In the genomic region with DNA sequence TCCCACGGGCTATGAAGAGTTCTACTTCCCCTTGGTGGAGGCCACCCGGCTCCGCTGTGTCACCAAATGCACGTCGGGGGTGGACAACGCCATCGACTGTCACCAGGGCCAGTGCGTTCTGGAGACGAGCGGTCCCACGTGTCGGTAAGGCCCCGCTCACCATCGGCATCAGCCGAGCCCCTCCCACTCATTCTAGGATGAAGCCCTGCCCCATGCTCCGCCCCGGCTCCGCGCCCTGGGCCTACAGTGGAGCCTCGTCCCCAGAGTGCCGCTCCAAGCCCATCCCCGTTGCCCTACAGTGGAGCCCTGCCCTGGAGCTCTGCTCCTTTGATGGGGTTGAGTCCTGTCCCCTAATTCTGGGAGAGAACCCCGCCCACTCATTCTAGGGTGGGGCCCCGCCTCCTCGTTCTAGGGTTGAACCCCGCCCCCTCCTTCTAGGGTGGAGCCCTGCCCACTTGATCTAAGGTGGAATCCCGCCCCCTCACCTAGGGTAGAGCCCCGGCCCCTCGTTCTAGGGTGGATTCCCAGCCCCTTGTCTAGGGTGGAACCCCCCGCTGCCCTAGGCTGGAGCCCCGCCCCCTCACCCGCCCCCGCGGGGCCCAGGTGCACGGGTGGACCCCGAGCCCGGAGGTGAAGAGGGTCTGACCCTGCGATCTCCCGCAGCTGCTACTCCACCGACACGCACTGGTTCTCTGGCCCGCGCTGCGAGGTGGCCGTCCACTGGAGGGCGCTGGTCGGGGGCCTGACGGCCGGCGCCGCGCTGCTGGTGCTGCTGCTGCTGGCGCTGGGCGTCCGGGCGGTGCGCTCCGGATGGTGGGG, we compare ENCODE assay signal across 8 cellular contexts. TPM values are rescaled to one million over a fixed set of nuclear protein-coding genes. Genes with fewer than 3 reads are reported as not detected.
A peak's percentile ranks its signal among the peaks of the same experiment; 100 is the strongest.
DNase-seq lines count a peak whose midpoint lies in the region; ATAC-seq and TF ChIP-seq lines count a peak whose summit lies in the region.

No MANE protein-coding gene starts in this region.

- H3K4me2 ChIP-seq in OCI-LY3 (ENCODE audit: low read length) = no peak overlapping the region
- H3K4me2 ChIP-seq in skeletal muscle satellite cell (ENCODE audit: low read length) = peak overlapping the region; percentile 37

- ATAC-seq in GM19397 (IDR thresholded peaks at IDR 0.05; ENCODE audit: unreplicated experiment) = peak; percentile 53

- H3K9me3 ChIP-seq in OCI-LY3 (ENCODE audit: insufficient read depth, low read length) (no peaks in the 10 kb centered on the region), skeletal muscle satellite cell (replicated peaks; ENCODE audit: low read length) (no peaks in the 10 kb centered on the region)

- H3K27me3 ChIP-seq in OCI-LY3 (ENCODE audit: low read depth, low read length) = peaks cover 13% of the 10 kb centered on the region
- H3K27me3 ChIP-seq in skeletal muscle satellite cell (ENCODE audit: control insufficient read depth, insufficient read depth, low read length) = peaks cover 69% of the 10 kb centered on the region

- no peaks in the 10 kb centered on the region for H4K20me1 ChIP-seq in OCI-LY3 (ENCODE audit: insufficient read depth, low read length)

- H3K36me3 ChIP-seq in OCI-LY3 (replicated peaks; ENCODE audit: low read depth, low read length) = no peaks in the 10 kb centered on the region
- H3K36me3 ChIP-seq in skeletal muscle satellite cell (ENCODE audit: insufficient read depth, low read length) = no peaks in the 10 kb centered on the region

- peak; percentile 26 for TF ChIP-seq CTCF in OCI-LY3 (IDR thresholded peaks at IDR 0.05; ENCODE audit: low read depth, low read length)

- no peak overlapping the region for H3K27ac ChIP-seq in OCI-LY3 (ENCODE audit: low read length)

- no peaks in the 10 kb centered on the region for H3K79me2 ChIP-seq in OCI-LY3 (ENCODE audit: low read length)

- H3K4me1 ChIP-seq in OCI-LY3 (ENCODE audit: low read length) (no peaks in the 10 kb centered on the region), skeletal muscle satellite cell (ENCODE audit: control insufficient read depth, insufficient read depth, low read length) (no peaks in the 10 kb centered on the region)

- DNase-seq in activated naive CD4-positive, alpha-beta T cell treated with anti-CD3 and anti-CD28 coated beads, Interleukin-2, amount 50 U/mL, for 16 hours = peak; percentile 75
- peak; percentile 87 for DNase-seq in hepatic stellate cell (ENCODE audit: low spot score)
- no peak for DNase-seq in NCI-H2029 (lab: John Stamatoyannopoulos, UW)
- no peak for DNase-seq in OCI-M2 (lab: John Stamatoyannopoulos, UW; ENCODE audit: unreplicated experiment)
- no peak for DNase-seq in stimulated activated naive CD4-positive, alpha-beta T cell (lab: John Stamatoyannopoulos, UW)

- H3K4me3 ChIP-seq in OCI-LY3 (ENCODE audit: low read length) (no peak overlapping the region), skeletal muscle satellite cell (ENCODE audit: low read length) (no peak overlapping the region)

- no peak overlapping the region for H2AFZ ChIP-seq in OCI-LY3 (ENCODE audit: low read depth, low read length)

- H3K9ac ChIP-seq in OCI-LY3 (ENCODE audit: low read length) (no peak overlapping the region), skeletal muscle satellite cell (ENCODE audit: low read depth, low read length) (no peak overlapping the region)

RNA-seq across cellular contexts. Expression of gene MUC12, which starts 3.4 kb away (rescaled TPM):
- under 0.01 and 0.66 TPM in 2 replicates for total RNA-seq in skeletal muscle satellite cell (2012; rRNA removed)

RNA-seq across cellular contexts. Expression of gene MUC3A, which starts 16.6 kb away (rescaled TPM):
- total RNA-seq in skeletal muscle satellite cell (2012; rRNA removed) = not detected in 2 replicates

RNA-seq across cellular contexts. Expression of gene MUC17, which starts 53.9 kb away (rescaled TPM):
- total RNA-seq in skeletal muscle satellite cell (2012; rRNA removed) = under 0.01 TPM in 1 of 2 replicates, not detected in the other

Comparison
In these comparisons a context has a peak if more than half of its experiments do, and no peak if none do; other contexts are left out.
1. DNase-seq: peak in activated naive CD4-positive, alpha-beta T cell treated with anti-CD3 and anti-CD28 coated beads, Interleukin-2, amount 50 U/mL, for 16 hours (single experiment) and hepatic stellate cell (single experiment); none in NCI-H2029 (single experiment), OCI-M2 (single experiment) and stimulated activated naive CD4-positive, alpha-beta T cell (0 of 6).